ENCODE assay signal across 13 cellular contexts in the genomic region with DNA sequence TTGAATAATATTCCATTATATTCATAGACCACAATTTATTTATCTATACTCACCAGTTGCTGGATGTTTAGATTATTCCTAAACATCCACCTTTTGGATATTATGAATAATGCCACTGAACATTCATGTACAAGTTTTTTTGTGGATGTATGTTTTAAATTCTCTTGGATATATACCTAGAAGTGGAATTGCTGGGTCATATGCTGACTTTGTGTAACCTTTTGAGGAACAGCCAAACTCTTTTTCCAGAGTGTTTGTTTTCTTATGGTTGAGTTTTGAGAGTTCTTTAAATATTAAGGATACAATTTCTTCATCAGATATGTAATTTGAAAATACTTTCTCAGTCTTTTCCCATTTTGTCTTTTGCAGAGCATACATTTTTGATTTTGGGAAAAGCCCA. TPM values are rescaled to one million over a fixed set of nuclear protein-coding genes. Genes with fewer than 3 reads are reported as not detected.
DNase-seq lines count a peak whose midpoint lies in the region; ATAC-seq, FAIRE-seq and TF ChIP-seq lines count a peak whose summit lies in the region.
"Had no signal": no experiment of that assay in that cellular context is flagged by ENCODE, and none has a peak within 500 bp of the region (broad histone marks: within the 10 kb centered on the region; RNA-seq: fewer than 3 reads in every experiment).

No MANE protein-coding gene starts in this region.

- intact Hi-C loops in GM12878 (cut with micrococcal nuclease; ENCODE audit: unreplicated experiment) (no loop called here), psoas muscle (cut with DNase I) (no loop called here), posterior vena cava (cut with DNase I) (no loop called here)

- no peaks in the 10 kb centered on the region for H3K9me2 ChIP-seq in MM.1S (replicated peaks; ENCODE audit: insufficient read depth, low read length)

- CTCF ChIA-PET in GM12878 (lab: Yijun Ruan, JAX) = no interaction called here

- SMC1A ChIA-PET in GM12878 (lab: Charles Lee; ENCODE audit: uncharacterized antibody, unreplicated experiment) = no interaction called here

- peak overlapping the region; percentile 80; the same call in 1 of the 2 replicates for H3K4me2 ChIP-seq in MM.1S (ENCODE audit: low read depth, low read length)
- H3K4me2 ChIP-seq in GM12878 (ENCODE audit: control insufficient read depth, insufficient read depth) = peak overlapping the region; percentile 82

- H3K4me1 ChIP-seq in MM.1S (ENCODE audit: low read length) (peaks cover 7% of the 10 kb centered on the region), GM12878 (ENCODE audit: control insufficient read depth, insufficient read depth, low read length) (peaks cover 3% of the 10 kb centered on the region; the same call in 1 of the 2 replicates), psoas muscle (peaks cover 35% of the 10 kb centered on the region)

- DNase-seq in activated T-cell treated with anti-CD3 and anti-CD28 coated beads, Interleukin-2, amount 50 U/mL, for 4 hours = no peak
- DNase-seq in activated T-cell treated with anti-CD3 and anti-CD28 coated beads for 4 hours = no peak
- no peak for DNase-seq in MM.1S
- DNase-seq in GM12878 (ENCODE audit: low read depth, low spot score) = no peak
- no peak for DNase-seq in psoas muscle
- DNase-seq in occipital lobe (lab: John Stamatoyannopoulos, UW) = no peak
- DNase-seq in posterior vena cava (ENCODE audit: low spot score) = no peak
- DNase-seq: activated CD8-positive, alpha-beta memory T cell treated with anti-CD3 and anti-CD28 coated beads, Interleukin-2, amount 50 U/mL, for 4 hours; head of caudate nucleus; left ventricle myocardium superior; nucleus accumbens had no signal

- peaks cover 29% of the 10 kb centered on the region for H3F3A ChIP-seq in MM.1S (ENCODE audit: insufficient read depth, low read length)

- H3K4me3 ChIP-seq in MM.1S (ENCODE audit: low read length) (no peak overlapping the region), GM12878 (peak overlapping the region; percentile 98; the same call in 1 of the 2 replicates), psoas muscle (peak overlapping the region; percentile 86)

- H3K79me2 ChIP-seq in MM.1S (ENCODE audit: low read length) = peaks cover 74% of the 10 kb centered on the region
- H3K79me2 ChIP-seq in GM12878 (ENCODE audit: control insufficient read depth, insufficient read depth, low read length) = peaks cover 61% of the 10 kb centered on the region

- H3K9me3 ChIP-seq in MM.1S (replicated peaks; ENCODE audit: insufficient read depth, low read length) (no peaks in the 10 kb centered on the region), GM12878 (replicated peaks; ENCODE audit: control insufficient read depth, insufficient read depth, low read length) (no peaks in the 10 kb centered on the region), psoas muscle (no peaks in the 10 kb centered on the region)

- FAIRE-seq in GM12878 (lab: Jason Lieb, UNC) = no peak
- FAIRE-seq: urothelium cell line had no signal

- TF ChIP-seq EP300 in GM12878 (IDR thresholded peaks at IDR 0.05; ENCODE audit: borderline replicate concordance in 1 of 2, control insufficient read depth in 1 of 2, low read depth in 2 of 2, low read length in 2 of 2) = no peak

- H3K36me3 Mint-ChIP-seq in activated T-cell treated with anti-CD3 and anti-CD28 coated beads, Interleukin-2, amount 50 U/mL, for 4 hours (ENCODE audit: insufficient read depth) = peaks cover 2% of the 10 kb centered on the region

- no peaks in the 10 kb centered on the region for H3K27me3 Mint-ChIP-seq in activated T-cell treated with anti-CD3 and anti-CD28 coated beads, Interleukin-2, amount 50 U/mL, for 4 hours (ENCODE audit: low read depth)

- RAD21 ChIA-PET in GM12878 (lab: Charles Lee; ENCODE audit: unreplicated experiment) = no interaction called here

- no peaks in the 10 kb centered on the region for H3K36me3 ChIP-seq in MM.1S (replicated peaks; ENCODE audit: insufficient read depth, low read length)
- H3K36me3 ChIP-seq in GM12878 (ENCODE audit: control insufficient read depth in 2 of 2, insufficient read depth in 2 of 2, low read length in 1 of 2) = no peaks in the 10 kb centered on the region
- H3K36me3 ChIP-seq in psoas muscle (ENCODE audit: insufficient read depth in 1 of 2, low read depth in 1 of 2) = no peaks in the 10 kb centered on the region

- H3K27ac ChIP-seq in MM.1S (ENCODE audit: low read length) (no peak overlapping the region), GM12878 (ENCODE audit: control insufficient read depth, insufficient read depth) (no peak overlapping the region), psoas muscle (peak overlapping the region; percentile 93)

- H3K27me3 ChIP-seq in MM.1S (replicated peaks; ENCODE audit: insufficient read depth, low read length) = no peaks in the 10 kb centered on the region
- H3K27me3 ChIP-seq in GM12878 (replicated peaks in 1 of 2; ENCODE audit: control insufficient read depth in 2 of 2, insufficient read depth in 2 of 2, low read length in 1 of 2) = no peaks in the 10 kb centered on the region
- H3K27me3 ChIP-seq in psoas muscle (ENCODE audit: insufficient read depth in 3 of 3, low read length in 2 of 3) = no peaks in the 10 kb centered on the region

- no peak overlapping the region for H3K9ac ChIP-seq in MM.1S (ENCODE audit: low read length)
- no peak overlapping the region for H3K9ac ChIP-seq in GM12878 (ENCODE audit: control insufficient read depth, insufficient read depth, low read length)

- H3K4me3 Mint-ChIP-seq in activated T-cell treated with anti-CD3 and anti-CD28 coated beads, Interleukin-2, amount 50 U/mL, for 4 hours = peak overlapping the region; percentile 71

- POLR2A ChIA-PET in GM12878 (lab: Charles Lee) = no interaction called here

- no peaks in the 10 kb centered on the region for H3K9me3 Mint-ChIP-seq in activated T-cell treated with anti-CD3 and anti-CD28 coated beads, Interleukin-2, amount 50 U/mL, for 4 hours

- no peak for ATAC-seq in activated T-cell treated with anti-CD3 and anti-CD28 coated beads, Interleukin-2, amount 50 U/mL, for 4 hours
- ATAC-seq in GM12878 (no peak), psoas muscle (no peak), GM18868 (IDR thresholded peaks at IDR 0.05; ENCODE audit: unreplicated experiment) (no peak)
- ATAC-seq: left ventricle myocardium superior had no signal

- TF ChIP-seq CTCF in MM.1S (IDR thresholded peaks at IDR 0.05; ENCODE audit: low read length) (no peak), GM12878 (IDR thresholded peaks at IDR 0.05 in 2 of 3, conservative IDR thresholded peaks at IDR 0.05 in 1 of 3; ENCODE audit: control insufficient read depth in 2 of 3, extremely low read depth in 1 of 3, insufficient read depth in 1 of 3, low read depth in 3 of 3, low read length in 3 of 3) (no peak), psoas muscle (IDR thresholded peaks at IDR 0.05) (no peak)

- H2AFZ ChIP-seq in MM.1S (ENCODE audit: low read length) (no peak overlapping the region), GM12878 (ENCODE audit: control insufficient read depth, low read depth, low read length) (no peak overlapping the region)

- no peaks in the 10 kb centered on the region for H4K20me1 ChIP-seq in MM.1S (ENCODE audit: insufficient read depth, low read length)
- no peaks in the 10 kb centered on the region for H4K20me1 ChIP-seq in GM12878 (ENCODE audit: control insufficient read depth, insufficient read depth)

- no peak for TF ChIP-seq POLR2A in GM12878 (IDR thresholded peaks at IDR 0.05; ENCODE audit: low read depth, low read length)

- in situ Hi-C loops in GM12878 (cut with MboI) = no loop called here

- TF ChIP-seq RAD21 in GM12878 (IDR thresholded peaks at IDR 0.05; ENCODE audit: insufficient read depth, low read depth, low read length) = no peak

- peaks cover 34% of the 10 kb centered on the region for H3K4me1 Mint-ChIP-seq in activated T-cell treated with anti-CD3 and anti-CD28 coated beads, Interleukin-2, amount 50 U/mL, for 4 hours (ENCODE audit: low read depth)

- no TSS peak for BruUV-seq in GM12878 (replicated peaks; lab: Mats Ljungman, UMichigan)

RNA-seq across cellular contexts. Expression of a gene that starts 2.7 kb away (rescaled TPM):
- total RNA-seq in activated T-cell treated with anti-CD3 and anti-CD28 coated beads, Interleukin-2, amount 50 U/mL, for 4 hours = 10 to 100 TPM; 19.7 to 22.6 (median 20.8) TPM
- total RNA-seq in GM12878 (2013; cell fraction: nucleolus; rRNA removed) = 252 TPM in 2 replicates
- total RNA-seq in GM12878 (2014; rRNA removed) (31.9 and 35.3 TPM in 2 replicates), GM12878 (2014; rRNA removed; fragmentation: Illumina TruSeq; extraction: Trizol) (33.9 and 36.2 TPM in 2 replicates), GM12878 (2021) (27.4 and 30.0 TPM in 2 replicates), psoas muscle (10 to 100 TPM; 19.4 to 27.0 (median 20.7) TPM), occipital lobe (45.9 TPM), posterior vena cava (10 to 100 TPM; 38.6 to 53.4 TPM)
- polyA plus RNA-seq in GM12878 (2011; ENCODE audit: low read depth) = 4.4 TPM
- polyA plus RNA-seq in GM12878 (2011; rRNA removed) (35.2 and 64.2 TPM in 2 replicates), GM12878 (2014; fragmentation: Illumina TruSeq; extraction: Trizol) (25.8 and 30.6 TPM in 2 replicates), GM12878 (2014; fragmentation: Nextera tagmentation; extraction: Ambion mirVana) (10 to 100 TPM; 10.0 to 13.5 TPM), GM12878 (2014; rRNA removed) (12.9 and 16.4 TPM in 2 replicates), GM12878 (2016; fragmentation: Nextera tagmentation; extraction: Ambion mirVana) (10 to 100 TPM; 13.1 to 16.4 TPM), psoas muscle (1 to 10 TPM; 3.3 to 9.0 (median 4.7) TPM)
- 6.3 and 6.7 TPM in 2 replicates for polyA plus RNA-seq in GM12878 (2011; cell fraction: cytosol; rRNA removed)
- polyA plus RNA-seq in GM12878 (2011; cell fraction: nucleus; rRNA removed) = 37.9 and 40.3 TPM in 2 replicates
- 9.6 and 12.4 TPM in 2 replicates for polyA plus RNA-seq in GM12878 (2012)
- polyA minus RNA-seq in GM12878 (2011; rRNA and poly(A)+ RNA removed) = 56.8 and 65.4 TPM in 2 replicates
- 23.5 and 25.4 TPM in 2 replicates for polyA minus RNA-seq in GM12878 (2011; cell fraction: cytosol; rRNA and poly(A)+ RNA removed)
- polyA minus RNA-seq in GM12878 (2011; cell fraction: nucleus; rRNA and poly(A)+ RNA removed) = 96.7 and 130 TPM in 2 replicates
